ENCODE assay signal across 3 cellular contexts in genomic region chr14:96903444-96904023, GRCh38.
TF ChIP-seq lines count a peak whose summit lies in the region.

No MANE protein-coding gene starts in this region.

TF ChIP-seq in A549, 52 proteins besides CTCF, POLR2A, EP300 and RAD21 (continued from another document):
- TF ChIP-seq RNF2 (IDR thresholded peaks at IDR 0.05; ENCODE audit: borderline replicate concordance, low read depth) = no peak
- TF ChIP-seq HDAC2 (IDR thresholded peaks at IDR 0.05) = no peak
- no peak for TF ChIP-seq CHD4 (IDR thresholded peaks at IDR 0.05; ENCODE audit: borderline replicate concordance)
- TF ChIP-seq CHD2 (IDR thresholded peaks at IDR 0.05; ENCODE audit: low read length, partially characterized antibody) = no peak
- TF ChIP-seq PBX3 (IDR thresholded peaks at IDR 0.05) = no peak
- no peak for TF ChIP-seq EHMT2 (IDR thresholded peaks at IDR 0.05; ENCODE audit: low read depth)
- no peak for TF ChIP-seq BCL3 (IDR thresholded peaks at IDR 0.05)
- no peak for TF ChIP-seq GATA3 (IDR thresholded peaks at IDR 0.05; ENCODE audit: borderline replicate concordance)
- no peak for TF ChIP-seq MAX (IDR thresholded peaks at IDR 0.05)
- TF ChIP-seq EHF (CRISPR knock-in tag; IDR thresholded peaks at IDR 0.05) = no peak

TF ChIP-seq in HEK293, 187 proteins besides CTCF, POLR2A, EP300 and RAD21 (continued from another document):
- TF ChIP-seq ZBTB49 (tag by site-specific recombination; IDR thresholded peaks at IDR 0.05; ENCODE audit: low read depth) (no peak), ZNF692 (tag by site-specific recombination; IDR thresholded peaks at IDR 0.05) (no peak), ZNF768 (tag by site-specific recombination; IDR thresholded peaks at IDR 0.05) (no peak), PRDM6 (tag by site-specific recombination; IDR thresholded peaks at IDR 0.05) (0 out of 2 replicates have a peak, but pooled peaks have one; percentile 5)

TF ChIP-seq in K562, 482 proteins besides CTCF, POLR2A, EP300 and RAD21 (continued from another document):
- TF ChIP-seq MTF1 (CRISPR knock-in tag; IDR thresholded peaks at IDR 0.05; ENCODE audit: borderline replicate concordance) (no peak), KDM5B (IDR thresholded peaks at IDR 0.05; ENCODE audit: insufficient replicate concordance, low read depth, low read length) (no peak), MGA (IDR thresholded peaks at IDR 0.05) (no peak), KLF10 (CRISPR knock-in tag; IDR thresholded peaks at IDR 0.05) (no peak), ZNF830 (CRISPR knock-in tag; IDR thresholded peaks at IDR 0.05) (no peak), ZNF212 (CRISPR knock-in tag; IDR thresholded peaks at IDR 0.05) (no peak), SMARCC2 (IDR thresholded peaks at IDR 0.05; ENCODE audit: low read depth) (no peak)
TF ChIP-seq in K562: peak in this region for 0.
